ENCODE assay signal across 23 cellular contexts in the genomic region with DNA sequence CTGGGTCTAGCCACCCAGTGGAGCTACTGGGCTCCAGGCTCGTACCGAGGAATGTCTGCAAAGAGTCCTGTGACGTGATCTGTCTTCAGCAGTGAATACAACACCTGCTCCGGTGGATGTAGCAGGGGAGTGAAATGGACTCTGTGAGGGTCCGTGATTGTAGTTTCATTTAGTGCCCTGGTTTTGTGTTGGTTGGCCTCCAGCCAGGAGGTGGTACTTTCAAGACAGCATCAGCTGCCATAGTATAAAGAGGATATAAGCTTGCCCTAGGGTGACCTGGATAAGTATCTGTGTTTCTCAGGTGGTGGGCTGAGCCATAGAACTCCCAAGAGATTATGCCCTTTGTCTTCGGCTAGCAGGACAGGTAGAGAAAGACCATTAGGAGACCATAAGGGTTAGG. TPM values are rescaled to one million over a fixed set of nuclear protein-coding genes. Genes with fewer than 3 reads are reported as not detected.
DNase-seq lines count a peak whose midpoint lies in the region; ATAC-seq, FAIRE-seq and TF ChIP-seq lines count a peak whose summit lies in the region.
"Had no signal": no experiment of that assay in that cellular context is flagged by ENCODE, and none has a peak within 500 bp of the region (broad histone marks: within the 10 kb centered on the region; RNA-seq: fewer than 3 reads in every experiment).

No MANE protein-coding gene starts in this region.

- 0 out of 2 replicates have a peak overlapping the region, but pooled peaks have one; percentile 73 for H3K4me2 ChIP-seq in GM12878 (ENCODE audit: control insufficient read depth, insufficient read depth)

- WGBS in GM12878 (ENCODE audit: insufficient coverage, insufficient replicate concordance, low lambda C conversion rate, missing lambda C conversion rate): 44% methylated on average over 6 of the region's 6 CpGs

- in situ Hi-C loops in GM12878 (cut with MboI) (no loop called here), ACHN (cut with HindIII; ENCODE audit: low pct_ligation_motif_present, low pct_unique_long_range_greater_than_20kb, low sequenced_read_pairs) (no loop called here)

- no peaks in the 10 kb centered on the region for H3K9me3 Mint-ChIP-seq in activated CD4-positive, alpha-beta memory T cell treated with anti-CD3 and anti-CD28 coated beads, Interleukin-2, amount 10 ng/mL, durations not matched to agents 7 days and 5 days
- H3K9me3 Mint-ChIP-seq: activated naive CD8-positive, alpha-beta T cell treated with anti-CD3 and anti-CD28 coated beads, Interleukin-2, amount 10 ng/mL, durations not matched to agents 7 days and 5 days had no signal

- H3K4me3 Mint-ChIP-seq in activated CD4-positive, alpha-beta memory T cell treated with anti-CD3 and anti-CD28 coated beads, Interleukin-2, amount 10 ng/mL, durations not matched to agents 7 days and 5 days: no peak overlapping the region
- H3K4me3 Mint-ChIP-seq: activated naive CD8-positive, alpha-beta T cell treated with anti-CD3 and anti-CD28 coated beads, Interleukin-2, amount 10 ng/mL, durations not matched to agents 7 days and 5 days; dendritic cell treated with granulocyte-macrophage colony-stimulating factor and Interleukin-4, amounts not matched to agents 40 ng/mL and 50 ng/mL, for 4 days had no signal

- H2AFZ ChIP-seq in GM12878 (ENCODE audit: control insufficient read depth, low read depth, low read length): peak overlapping the region; percentile 13

- H4K20me1 ChIP-seq in GM12878 (ENCODE audit: control insufficient read depth, insufficient read depth): no peaks in the 10 kb centered on the region

- H3K4me1 Mint-ChIP-seq in activated CD4-positive, alpha-beta memory T cell treated with anti-CD3 and anti-CD28 coated beads, Interleukin-2, amount 10 ng/mL, durations not matched to agents 7 days and 5 days: no peaks in the 10 kb centered on the region
- H3K4me1 Mint-ChIP-seq: activated naive CD8-positive, alpha-beta T cell treated with anti-CD3 and anti-CD28 coated beads, Interleukin-2, amount 10 ng/mL, durations not matched to agents 7 days and 5 days had no signal

- no peak overlapping the region for H3K4me3 ChIP-seq in GM12878
- H3K4me3 ChIP-seq: left ventricle myocardium inferior, mucosa of descending colon, transverse colon had no signal

- TF ChIP-seq RAD21 in GM12878 (IDR thresholded peaks at IDR 0.05; ENCODE audit: insufficient read depth, low read depth, low read length): no peak

- no peaks in the 10 kb centered on the region for H3K36me3 ChIP-seq in GM12878 (ENCODE audit: control insufficient read depth in 2 of 2, insufficient read depth in 2 of 2, low read length in 1 of 2)
- H3K36me3 ChIP-seq: left ventricle myocardium inferior, transverse colon had no signal

- RAD21 ChIA-PET in GM12878 (lab: Charles Lee; ENCODE audit: unreplicated experiment): interaction anchor here (0.8 to 5.4 kb wide), 30 partner anchors 9 to 386 kb away, joined by 3 to 49 read pairs (median 4); partner anchors contain the start of gene WNT2

- FAIRE-seq in GM12878 (lab: Jason Lieb, UNC): no peak
- FAIRE-seq: H54 had no signal

- peak overlapping the region; percentile 41 for H3K27ac ChIP-seq in GM12878 (ENCODE audit: control insufficient read depth, insufficient read depth)
- H3K27ac ChIP-seq: left ventricle myocardium inferior, transverse colon had no signal

- TF ChIP-seq POLR2A in GM12878 (IDR thresholded peaks at IDR 0.05; ENCODE audit: low read depth, low read length): no peak

- peaks cover 19% of the 10 kb centered on the region for H3K4me1 ChIP-seq in GM12878 (ENCODE audit: control insufficient read depth, insufficient read depth, low read length)
- H3K4me1 ChIP-seq: left ventricle myocardium inferior, transverse colon had no signal

- DNase-seq in GM12878 (ENCODE audit: low read depth, low spot score): no peak
- DNase-seq in ACHN: no peak
- DNase-seq in activated CD4-positive, alpha-beta memory T cell treated with anti-CD3 and anti-CD28 coated beads, Interleukin-2, amount 10 ng/mL, durations not matched to agents 7 days and 5 days: no peak
- DNase-seq: activated CD4-positive, alpha-beta T cell treated with anti-CD3 and anti-CD28 coated beads, Interleukin-2, amount 50 U/mL, for 4 hours; activated naive CD8-positive, alpha-beta T cell treated with anti-CD3 and anti-CD28 coated beads, Interleukin-2, amount 10 ng/mL, durations not matched to agents 7 days and 5 days; activated T-cell treated with anti-CD3 and anti-CD28 coated beads, Interleukin-2, amount 50 U/mL, for 1 hour; GDM1; Karpas-422; left ventricle myocardium inferior; mucosa of descending colon; NCI-H1105; nucleus accumbens; right cardiac atrium; stimulated activated naive CD8-positive, alpha-beta T cell treated with anti-CD3 and anti-CD28 coated beads, Interleukin-15, Interleukin-2, amounts not matched to agents 100 U/mL and 50 U/mL, for 24 hours; T-helper 1 cell; transverse colon had no signal

- CTCF ChIA-PET in GM12878 (lab: Yijun Ruan, JAX): interaction anchor here (0.7 to 3.8 kb wide), 20 partner anchors 9 to 134 kb away, joined by 3 to 19 read pairs (median 6); partner anchors contain the start of gene WNT2
- CTCF ChIA-PET in activated CD4-positive, alpha-beta memory T cell treated with anti-CD3 and anti-CD28 coated beads, Interleukin-2, amount 10 ng/mL, durations not matched to agents 7 days and 5 days (lab: Charles Lee): no interaction called here

- POLR2A ChIA-PET in GM12878 (lab: Charles Lee): interaction anchor here (1.0 to 3.8 kb wide), 9 partner anchors 17 to 384 kb away, joined by 3 to 25 read pairs (median 6); no protein-coding TSS in a partner anchor
- POLR2A ChIA-PET in activated CD4-positive, alpha-beta memory T cell treated with anti-CD3 and anti-CD28 coated beads, Interleukin-2, amount 10 ng/mL, durations not matched to agents 7 days and 5 days (lab: Charles Lee): no interaction called here

- H3K9ac ChIP-seq in GM12878 (ENCODE audit: control insufficient read depth, insufficient read depth, low read length): no peak overlapping the region

- no TSS peak for BruUV-seq in GM12878 (replicated peaks; lab: Mats Ljungman, UMichigan)

- no peak for TF ChIP-seq CTCF in GM12878 (IDR thresholded peaks at IDR 0.05 in 2 of 3, conservative IDR thresholded peaks at IDR 0.05 in 1 of 3; ENCODE audit: control insufficient read depth in 2 of 3, extremely low read depth in 1 of 3, insufficient read depth in 1 of 3, low read depth in 3 of 3, low read length in 3 of 3)

- no peaks in the 10 kb centered on the region for H3K27me3 Mint-ChIP-seq in activated CD4-positive, alpha-beta memory T cell treated with anti-CD3 and anti-CD28 coated beads, Interleukin-2, amount 10 ng/mL, durations not matched to agents 7 days and 5 days
- H3K27me3 Mint-ChIP-seq: activated naive CD8-positive, alpha-beta T cell treated with anti-CD3 and anti-CD28 coated beads, Interleukin-2, amount 10 ng/mL, durations not matched to agents 7 days and 5 days; dendritic cell treated with granulocyte-macrophage colony-stimulating factor and Interleukin-4, amounts not matched to agents 40 ng/mL and 50 ng/mL, for 4 days had no signal

- intact Hi-C loops in GM12878 (cut with micrococcal nuclease; ENCODE audit: unreplicated experiment): loop anchor here (5.0 kb wide), 1 partner anchor 35 kb away; no protein-coding TSS in a partner anchor

- H3K27ac Mint-ChIP-seq in activated CD4-positive, alpha-beta memory T cell treated with anti-CD3 and anti-CD28 coated beads, Interleukin-2, amount 10 ng/mL, durations not matched to agents 7 days and 5 days: no peak overlapping the region
- H3K27ac Mint-ChIP-seq: activated naive CD8-positive, alpha-beta T cell treated with anti-CD3 and anti-CD28 coated beads, Interleukin-2, amount 10 ng/mL, durations not matched to agents 7 days and 5 days; dendritic cell treated with granulocyte-macrophage colony-stimulating factor and Interleukin-4, amounts not matched to agents 40 ng/mL and 50 ng/mL, for 4 days had no signal

- TF ChIP-seq EP300 in GM12878 (IDR thresholded peaks at IDR 0.05; ENCODE audit: borderline replicate concordance in 1 of 2, control insufficient read depth in 1 of 2, low read depth in 2 of 2, low read length in 2 of 2): no peak

- H3K36me3 Mint-ChIP-seq in activated CD4-positive, alpha-beta memory T cell treated with anti-CD3 and anti-CD28 coated beads, Interleukin-2, amount 10 ng/mL, durations not matched to agents 7 days and 5 days (ENCODE audit: low read depth): no peaks in the 10 kb centered on the region
- H3K36me3 Mint-ChIP-seq: activated naive CD8-positive, alpha-beta T cell treated with anti-CD3 and anti-CD28 coated beads, Interleukin-2, amount 10 ng/mL, durations not matched to agents 7 days and 5 days had no signal

- ATAC-seq in GM19324 (IDR thresholded peaks at IDR 0.05; ENCODE audit: low FRiP score, unreplicated experiment) (peak; percentile 48), GM21723 (IDR thresholded peaks at IDR 0.05; ENCODE audit: unreplicated experiment) (peak; percentile 24), HG03378 (IDR thresholded peaks at IDR 0.05; ENCODE audit: unreplicated experiment) (peak; percentile 26), GM12878 (peak; percentile 66), HG03108 (IDR thresholded peaks at IDR 0.05; ENCODE audit: unreplicated experiment) (no peak)
- ATAC-seq: mucosa of descending colon; right cardiac atrium; Right ventricle myocardium inferior; stimulated activated naive CD8-positive, alpha-beta T cell treated with anti-CD3 and anti-CD28 coated beads, Interleukin-15, Interleukin-2, amounts not matched to agents 100 U/mL and 50 U/mL, for 24 hours had no signal

- H3K9me3 ChIP-seq in GM12878 (replicated peaks; ENCODE audit: control insufficient read depth, insufficient read depth, low read length): no peaks in the 10 kb centered on the region; the same call in 2 of the 3 replicates
- H3K9me3 ChIP-seq: left ventricle myocardium inferior, mucosa of descending colon, transverse colon had no signal

- no peaks in the 10 kb centered on the region for H3K79me2 ChIP-seq in GM12878 (ENCODE audit: control insufficient read depth, insufficient read depth, low read length)

- SMC1A ChIA-PET in GM12878 (lab: Charles Lee; ENCODE audit: uncharacterized antibody, unreplicated experiment): interaction anchor here (0.6 to 5.9 kb wide), 33 partner anchors 9 to 391 kb away, joined by 3 to 53 read pairs (median 7); partner anchors contain the start of gene WNT2

- no peaks in the 10 kb centered on the region for H3K27me3 ChIP-seq in GM12878 (replicated peaks in 1 of 2; ENCODE audit: control insufficient read depth in 2 of 2, insufficient read depth in 2 of 2, low read length in 1 of 2)
- H3K27me3 ChIP-seq: transverse colon had no signal

RNA-seq across cellular contexts. Expression of gene WNT2, which starts 24.6 kb away (rescaled TPM):
- 1.1 and 1.7 TPM in 2 replicates for total RNA-seq in GM12878 (2013; cell fraction: nucleolus; rRNA removed)
- total RNA-seq in GM12878 (2014; rRNA removed) (0.22 and 0.28 TPM in 2 replicates), GM12878 (2014; rRNA removed; fragmentation: Illumina TruSeq; extraction: Trizol) (0.09 and 0.31 TPM in 2 replicates), GM12878 (2021) (0.15 and 0.37 TPM in 2 replicates)
- polyA plus RNA-seq in GM12878 (2011; ENCODE audit: low read depth): not detected
- polyA plus RNA-seq in GM12878 (2011; rRNA removed) (0.23 and 0.34 TPM in 2 replicates), GM12878 (2014; fragmentation: Illumina TruSeq; extraction: Trizol) (0.10 TPM in 1 of 2 replicates, not detected in the other), GM12878 (2014; fragmentation: Nextera tagmentation; extraction: Ambion mirVana) (under 1 TPM; 0.07 to 0.23 TPM), GM12878 (2014; rRNA removed) (0.08 and 1.3 TPM in 2 replicates), GM12878 (2016; fragmentation: Nextera tagmentation; extraction: Ambion mirVana) (under 1 TPM; 0.16 to 0.30 TPM)
- polyA plus RNA-seq in GM12878 (2011; cell fraction: cytosol; rRNA removed): 0.33 and 0.60 TPM in 2 replicates
- polyA plus RNA-seq in GM12878 (2011; cell fraction: nucleus; rRNA removed): 0.46 and 0.66 TPM in 2 replicates
- polyA plus RNA-seq in GM12878 (2012): 0.08 and 0.14 TPM in 2 replicates
- 0.29 and 0.57 TPM in 2 replicates for polyA minus RNA-seq in GM12878 (2011; rRNA and poly(A)+ RNA removed)
- polyA minus RNA-seq in GM12878 (2011; cell fraction: cytosol; rRNA and poly(A)+ RNA removed): not detected in 2 replicates
- polyA minus RNA-seq in GM12878 (2011; cell fraction: nucleus; rRNA and poly(A)+ RNA removed): 0.12 TPM in 1 of 2 replicates, not detected in the other
- not detected for total RNA-seq in activated CD4-positive, alpha-beta memory T cell treated with anti-CD3 and anti-CD28 coated beads, Interleukin-2, amount 10 ng/mL, durations not matched to agents 7 days and 5 days
- total RNA-seq: activated naive CD8-positive, alpha-beta T cell treated with anti-CD3 and anti-CD28 coated beads, Interleukin-2, amount 10 ng/mL, durations not matched to agents 7 days and 5 days; Right ventricle myocardium inferior; transverse colon had no signal
